8 cellular contexts compared by ENCODE assay signal in the genomic region with DNA sequence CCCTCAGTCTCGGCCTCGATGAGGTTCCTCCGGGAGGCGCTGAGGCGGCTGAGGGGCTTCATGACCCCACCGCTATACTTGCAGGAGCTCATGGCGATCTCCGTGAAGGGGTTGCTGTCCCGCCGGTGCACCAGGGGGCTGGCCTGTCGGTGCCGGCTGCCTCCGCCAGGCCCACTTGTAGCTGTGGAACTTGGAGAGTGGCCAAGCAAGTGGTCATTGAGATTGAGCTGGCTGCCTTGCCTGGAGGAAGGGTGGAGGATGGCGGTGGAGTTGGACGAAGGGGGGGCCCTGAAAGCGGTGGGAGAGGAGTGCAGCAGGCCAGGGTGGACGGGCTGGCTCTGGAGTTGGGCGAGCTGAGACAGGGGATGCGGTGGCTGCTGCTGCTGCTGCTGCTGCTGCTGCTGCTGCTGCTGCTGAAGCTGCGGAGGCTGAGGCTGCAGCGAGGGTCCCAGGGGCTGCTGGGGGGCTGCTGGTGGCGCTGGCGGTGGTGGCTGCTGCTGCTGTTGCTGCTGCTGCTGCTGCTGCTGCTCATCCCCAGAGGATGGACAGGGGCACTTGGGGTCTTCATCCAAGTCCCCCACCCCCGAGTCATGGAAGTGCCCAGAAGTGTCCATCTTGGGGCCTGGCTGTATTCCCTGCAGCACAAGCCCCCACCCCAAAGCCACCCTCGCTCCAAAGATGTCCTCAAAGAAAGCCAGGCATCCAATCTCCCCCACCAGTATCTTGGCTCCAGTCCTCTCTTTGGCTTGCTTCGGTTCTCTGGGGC. TPM values are rescaled to one million over a fixed set of nuclear protein-coding genes. Genes with fewer than 3 reads are reported as not detected.
DNase-seq lines count a peak whose midpoint lies in the region; ATAC-seq and TF ChIP-seq lines count a peak whose summit lies in the region.

No MANE protein-coding gene starts in this region.

- WGBS in HUES64 = 28% methylated on average over 26 of the region's 26 CpGs

- POLR2A ChIA-PET in AG04450 (lab: Yijun Ruan, JAX) = interaction anchor here (0.7 kb wide), 2 partner anchors 195 to 536 kb away, joined by 3 to 4 read pairs; no protein-coding TSS in a partner anchor

- no peak overlapping the region for H3K9ac ChIP-seq in HUES64 (ENCODE audit: low read depth, low read length)

- H3K27me3 Mint-ChIP-seq in central memory CD8-positive, alpha-beta T cell = peaks cover 68% of the 10 kb centered on the region

- H3K4me3 Mint-ChIP-seq in central memory CD8-positive, alpha-beta T cell = peak overlapping the region; percentile 50

- peaks cover 31% of the 10 kb centered on the region for H3K4me1 ChIP-seq in HUES64 (ENCODE audit: insufficient read depth, low read length)

- no peaks in the 10 kb centered on the region for H3K9me3 Mint-ChIP-seq in central memory CD8-positive, alpha-beta T cell

- H3K4me1 Mint-ChIP-seq in central memory CD8-positive, alpha-beta T cell = peaks cover 23% of the 10 kb centered on the region

- TF ChIP-seq CTCF in AG04450 (IDR thresholded peaks at IDR 0.05; ENCODE audit: low read depth, low read length) = no peak

- H3K36me3 ChIP-seq in HUES64 (ENCODE audit: insufficient read depth, low read length) = no peaks in the 10 kb centered on the region

- H3K27ac Mint-ChIP-seq in central memory CD8-positive, alpha-beta T cell (ENCODE audit: low read depth) = no peak overlapping the region

- H3K27ac ChIP-seq in AG04450 (ENCODE audit: low read depth, low read length) = no peak overlapping the region
- no peak overlapping the region; the same call in 1 of the 2 replicates for H3K27ac ChIP-seq in HUES64 (ENCODE audit: low read depth, low read length)

- H3K9me3 ChIP-seq in AG04450 (ENCODE audit: control insufficient read depth, insufficient read depth, low read length) (peaks cover 4% of the 10 kb centered on the region; the same call in 1 of the 2 replicates), HUES64 (ENCODE audit: insufficient read depth, low read depth, low read length) (no peaks in the 10 kb centered on the region)

- CTCF ChIA-PET in AG04450 (lab: Charles Lee) = interaction anchor here (0.6 to 2.2 kb wide), 4 partner anchors 9 to 379 kb away, joined by 3 to 14 read pairs (median 3); partner anchors contain the start of gene KRTCAP2

- no peaks in the 10 kb centered on the region for H3K36me3 Mint-ChIP-seq in central memory CD8-positive, alpha-beta T cell (ENCODE audit: insufficient read depth)

- ATAC-seq in central memory CD8-positive, alpha-beta T cell (replicated peaks; ENCODE audit: extremely low read depth, poor library complexity, severe bottlenecking) = no peak
- ATAC-seq in HG02588 (IDR thresholded peaks at IDR 0.05; ENCODE audit: unreplicated experiment) (no peak), HG03521 (IDR thresholded peaks at IDR 0.05; ENCODE audit: unreplicated experiment) (no peak)

- H3K27me3 ChIP-seq in AG04450 (ENCODE audit: control insufficient read depth, insufficient read depth, low read length) (peaks cover 41% of the 10 kb centered on the region), HUES64 (ENCODE audit: insufficient read depth, low read length) (peaks cover 32% of the 10 kb centered on the region)

- DNase-seq in AG04450 (ENCODE audit: low read depth, low spot score) = no peak
- no peak for DNase-seq in central memory CD8-positive, alpha-beta T cell (ENCODE audit: low spot score in 2 of 2)
- DNase-seq in midbrain (lab: John Stamatoyannopoulos, UW) = peak; percentile 59
- DNase-seq in T-helper 1 cell = no peak
- DNase-seq in NCI-H1436 treated with DMSO at 0.1 percent for 48 hours (lab: John Stamatoyannopoulos, UW) = no peak

- peak overlapping the region; percentile 31; the same call in 1 of the 2 replicates for H3K4me3 ChIP-seq in AG04450 (ENCODE audit: low read depth, low read length)
- H3K4me3 ChIP-seq in HUES64 (ENCODE audit: low read length) = peak overlapping the region; percentile 44

RNA-seq across cellular contexts. Expression of gene KCNN3, which starts 0.5 kb away (rescaled TPM):
- polyA plus RNA-seq in AG04450 (2011; rRNA removed) = 0.02 and 0.09 TPM in 2 replicates
- 0.04 and 0.37 TPM in 2 replicates for polyA minus RNA-seq in AG04450 (2011; rRNA and poly(A)+ RNA removed)
- 1.4 TPM for polyA plus RNA-seq in HUES64 (2013, experiment 1 of 2)
- 2.3 TPM for polyA plus RNA-seq in HUES64 (2013, experiment 2 of 2)
